8 cellular contexts compared by ENCODE assay signal in the genomic region with DNA sequence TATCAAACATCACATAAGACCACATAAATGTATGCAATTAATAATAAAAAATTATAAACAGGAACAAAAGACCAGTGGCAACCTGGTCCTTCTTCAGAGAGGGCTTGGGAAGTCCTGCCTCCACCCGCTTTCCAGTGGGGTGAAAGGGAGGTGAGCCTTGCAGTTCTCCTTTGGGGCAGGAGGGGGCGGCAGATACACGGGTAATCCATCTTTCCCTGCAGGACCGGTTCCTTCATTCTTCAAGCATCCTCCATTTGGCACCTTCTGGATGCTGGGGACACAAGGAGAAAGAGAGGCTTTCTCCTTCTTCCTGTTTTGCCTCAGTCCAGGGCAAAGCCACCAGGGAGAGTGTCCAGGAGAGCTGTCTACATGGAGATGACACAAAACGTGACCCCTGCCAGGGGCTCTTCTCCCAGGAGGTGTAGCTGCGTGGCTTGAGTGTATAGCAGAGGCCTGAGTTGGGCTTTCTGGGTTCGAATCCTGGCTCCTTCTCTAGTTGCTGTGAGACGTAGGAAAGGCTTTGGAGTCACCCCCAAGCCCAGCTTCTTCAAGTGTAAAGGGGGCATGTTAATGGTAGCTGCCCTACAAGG. TPM values are rescaled to one million over a fixed set of nuclear protein-coding genes. Genes with fewer than 3 reads are reported as not detected.
A peak's percentile ranks its signal among the peaks of the same experiment; 100 is the strongest.
DNase-seq lines count a peak whose midpoint lies in the region; ATAC-seq and TF ChIP-seq lines count a peak whose summit lies in the region.

No MANE protein-coding gene starts in this region.

- DNase-seq in AG04449 (ENCODE audit: low read depth, low spot score) (no peak), GM19240 (ENCODE audit: insufficient read length, low spot score) (peak; percentile 45), NCI-H460 (ENCODE audit: extremely low read depth, low read depth) (peak; percentile 70), dermis blood vessel endothelial cell (peak; percentile 81), lung (ENCODE audit: low spot score) (peak; percentile 80), NCI-H128 (lab: John Stamatoyannopoulos, UW; ENCODE audit: unreplicated experiment) (no peak)
- peak; percentile 75 for DNase-seq in activated CD4-positive, alpha-beta T cell treated with anti-CD3 and anti-CD28 coated beads, Interleukin-2, amount 10 ng/mL, durations not matched to agents 7 days and 5 days
- peak; percentile 65 for DNase-seq in stimulated activated CD8-positive, alpha-beta memory T cell treated with anti-CD3 and anti-CD28 coated beads, Interleukin-15, amount 100 ng/mL, for 1 hour (ENCODE audit: low read depth)

- 39 to 41% methylated on average over 8 of the region's 8 CpGs for WGBS in lung, 2 donors

- peaks cover 1% of the 10 kb centered on the region for H3K4me1 Mint-ChIP-seq in activated CD4-positive, alpha-beta T cell treated with anti-CD3 and anti-CD28 coated beads, Interleukin-2, amount 10 ng/mL, durations not matched to agents 7 days and 5 days

- H3K9me3 Mint-ChIP-seq in activated CD4-positive, alpha-beta T cell treated with anti-CD3 and anti-CD28 coated beads, Interleukin-2, amount 10 ng/mL, durations not matched to agents 7 days and 5 days, result peaks cover 3% of the 10 kb centered on the region

- H3K27me3 Mint-ChIP-seq in activated CD4-positive, alpha-beta T cell treated with anti-CD3 and anti-CD28 coated beads, Interleukin-2, amount 10 ng/mL, durations not matched to agents 7 days and 5 days, result peaks cover 18% of the 10 kb centered on the region

- H3K36me3 Mint-ChIP-seq in activated CD4-positive, alpha-beta T cell treated with anti-CD3 and anti-CD28 coated beads, Interleukin-2, amount 10 ng/mL, durations not matched to agents 7 days and 5 days (ENCODE audit: low read depth), result peaks cover 1% of the 10 kb centered on the region

- CTCF ChIA-PET in AG04449 (lab: Yijun Ruan, JAX), result interaction anchor here (0.6 to 8.3 kb wide), 27 partner anchors 9 to 1325 kb away, joined by 3 to 108 read pairs (median 4); no protein-coding TSS in a partner anchor
- CTCF ChIA-PET in activated CD4-positive, alpha-beta T cell treated with anti-CD3 and anti-CD28 coated beads, Interleukin-2, amount 10 ng/mL, durations not matched to agents 7 days and 5 days (lab: Charles Lee), result interaction anchor here (0.7 to 2.1 kb wide), 9 partner anchors 9 to 1034 kb away, joined by 3 to 6 read pairs (median 4); no protein-coding TSS in a partner anchor

- H3K4me3 ChIP-seq in AG04449 (ENCODE audit: low read depth, low read length) (no peak overlapping the region), lung (no peak overlapping the region)

- H3K27me3 ChIP-seq in lung (ENCODE audit: control insufficient read depth, insufficient read depth), result no peaks in the 10 kb centered on the region

- peak; percentile 92 for TF ChIP-seq CTCF in AG04449 (IDR thresholded peaks at IDR 0.05; ENCODE audit: insufficient read depth, low read length, missing control alignments)
- TF ChIP-seq CTCF in lung (IDR thresholded peaks at IDR 0.05; ENCODE audit: control extremely low read depth, extremely low read depth), result peak; percentile 89

- H3K36me3 ChIP-seq in lung (ENCODE audit: control insufficient read depth in 2 of 2, insufficient read depth in 2 of 2, low read length in 2 of 2), result no peaks in the 10 kb centered on the region

- H3K4me3 Mint-ChIP-seq in activated CD4-positive, alpha-beta T cell treated with anti-CD3 and anti-CD28 coated beads, Interleukin-2, amount 10 ng/mL, durations not matched to agents 7 days and 5 days, result no peak overlapping the region

- POLR2A ChIA-PET in AG04449 (lab: Yijun Ruan, JAX), result no interaction called here
- POLR2A ChIA-PET in activated CD4-positive, alpha-beta T cell treated with anti-CD3 and anti-CD28 coated beads, Interleukin-2, amount 10 ng/mL, durations not matched to agents 7 days and 5 days (lab: Charles Lee), result no interaction called here

- no peaks in the 10 kb centered on the region for H3K4me1 ChIP-seq in lung (ENCODE audit: control insufficient read depth in 2 of 2, insufficient read depth in 2 of 2, low read length in 2 of 2)

- no peaks in the 10 kb centered on the region for H3K9me3 ChIP-seq in lung (ENCODE audit: control insufficient read depth in 2 of 2, insufficient read depth in 1 of 2, low read length in 1 of 2)

- peak; percentile 67 for ATAC-seq in lung (ENCODE audit: insufficient read depth, low FRiP score)

- H3K27ac ChIP-seq in lung (ENCODE audit: low read depth in 1 of 2, low read length in 1 of 2), result no peak overlapping the region

- no peak overlapping the region for H3K27ac Mint-ChIP-seq in activated CD4-positive, alpha-beta T cell treated with anti-CD3 and anti-CD28 coated beads, Interleukin-2, amount 10 ng/mL, durations not matched to agents 7 days and 5 days

RNA-seq across cellular contexts. Expression of a gene that starts 23.2 kb away (rescaled TPM):
- 496 and 511 TPM in 2 replicates for total RNA-seq in NCI-H460 (2014; rRNA removed; shearing (Covaris generic))
- 1,233 and 1,775 TPM in 2 replicates for polyA plus RNA-seq in NCI-H460 (2014; cell fraction: nucleus; rRNA removed)
- 1,000 to 10,000 TPM; 1,548 to 1,738 TPM for total RNA-seq in activated CD4-positive, alpha-beta T cell treated with anti-CD3 and anti-CD28 coated beads, Interleukin-2, amount 10 ng/mL, durations not matched to agents 7 days and 5 days
- total RNA-seq in dermis blood vessel endothelial cell, result 31.0 and 63.8 TPM in 2 replicates
- total RNA-seq in lung, result 1,000 to 10,000 TPM in 1 of 2 donors, 100 to 1,000 TPM in 1; 201 to 1,944 TPM
- polyA plus RNA-seq in lung, result 1,000 to 10,000 TPM; 1,145 to 2,405 TPM

Comparison
In these comparisons a context has a peak if more than half of its experiments do, and no peak if none do; other contexts are left out.
1. DNase-seq: peak in GM19240 (single experiment), NCI-H460 (single experiment), activated CD4-positive, alpha-beta T cell treated with anti-CD3 and anti-CD28 coated beads, Interleukin-2, amount 10 ng/mL, durations not matched to agents 7 days and 5 days (single experiment), dermis blood vessel endothelial cell (single experiment), lung (single experiment) and stimulated activated CD8-positive, alpha-beta memory T cell treated with anti-CD3 and anti-CD28 coated beads, Interleukin-15, amount 100 ng/mL, for 1 hour (single experiment); none in AG04449 (single experiment) and NCI-H128 (single experiment).